ENCODE assay signal across 28 cellular contexts in genomic region chr3:15923640-15924405, GRCh38.
A peak's percentile ranks its signal among the peaks of the same experiment; 100 is the strongest.
DNase-seq lines count a peak whose midpoint lies in the region; ATAC-seq, FAIRE-seq and TF ChIP-seq lines count a peak whose summit lies in the region.
"Had no signal": no experiment of that assay in that cellular context is flagged by ENCODE, and none has a peak within 500 bp of the region (broad histone marks: within the 10 kb centered on the region; RNA-seq: fewer than 3 reads in every experiment).

No MANE protein-coding gene starts in this region.

- no peak overlapping the region for H3K4me3 ChIP-seq in NB4 (ENCODE audit: low read depth, low read length)
- no peak overlapping the region for H3K4me3 ChIP-seq in GM12878
- no peak overlapping the region for H3K4me3 ChIP-seq in right atrium auricular region
- H3K4me3 ChIP-seq: cardiac muscle cell, gastroesophageal sphincter, HAP-1, lung, MG63, tibial artery had no signal

- H3K4me1 ChIP-seq in GM12878 (ENCODE audit: control insufficient read depth, insufficient read depth, low read length) = no peaks in the 10 kb centered on the region
- no peaks in the 10 kb centered on the region for H3K4me1 ChIP-seq in right atrium auricular region
- H3K4me1 ChIP-seq: gastroesophageal sphincter, HAP-1, tibial artery had no signal

- H3K9ac ChIP-seq in GM12878 (ENCODE audit: control insufficient read depth, insufficient read depth, low read length) = no peak overlapping the region

- H3K4me2 ChIP-seq in GM12878 (ENCODE audit: control insufficient read depth, insufficient read depth) = no peak overlapping the region

- H4K20me1 ChIP-seq in GM12878 (ENCODE audit: control insufficient read depth, insufficient read depth) = no peaks in the 10 kb centered on the region

- WGBS in GM12878 (ENCODE audit: insufficient coverage, insufficient replicate concordance, low lambda C conversion rate, missing lambda C conversion rate) = 33% methylated on average over 5 of the region's 5 CpGs

- H3K36me3 ChIP-seq in GM12878 (ENCODE audit: control insufficient read depth in 2 of 2, insufficient read depth in 2 of 2, low read length in 1 of 2) (no peaks in the 10 kb centered on the region), right atrium auricular region (no peaks in the 10 kb centered on the region)
- H3K36me3 ChIP-seq: cardiac muscle cell, gastroesophageal sphincter, HAP-1, MG63, neutrophil, tibial artery had no signal

- FAIRE-seq in GM12878 (lab: Jason Lieb, UNC) = no peak
- FAIRE-seq: GM12891, keratinocyte, small intestine, TTC549 had no signal

- DNase-seq in A172 (ENCODE audit: low spot score) (peak; percentile 35), GM10248 (ENCODE audit: extremely low spot score) (peak; percentile 7), NB4 (ENCODE audit: low read depth) (peak; percentile 14), GM12878 (ENCODE audit: low read depth, low spot score) (no peak), right atrium auricular region (ENCODE audit: low spot score) (no peak), NCI-H82 treated with DMSO at 0.1 percent for 48 hours (lab: John Stamatoyannopoulos, UW; ENCODE audit: unreplicated experiment) (no peak), HFFc6 (no peak)
- DNase-seq: activated CD4-positive, alpha-beta T cell treated with anti-CD3 and anti-CD28 coated beads for 48 hours; activated gamma-delta T cell treated with Interleukin-2 at 50 U/mL for 16 hours; amniotic stem cell; DMS 273 treated with DMSO at 0.1 percent for 48 hours; MG63; NCI-H1694; NCI-H345; small intestine; stimulated activated naive CD4-positive, alpha-beta T cell treated with Interleukin-2 at 50 U/mL for 16 hours; tibial artery had no signal

- TF ChIP-seq POLR2A in NB4 (IDR thresholded peaks at IDR 0.05; ENCODE audit: extremely low read depth, insufficient read length) (no peak), GM12878 (IDR thresholded peaks at IDR 0.05; ENCODE audit: low read depth, low read length) (no peak)

- SMC1A ChIA-PET in GM12878 (lab: Charles Lee; ENCODE audit: uncharacterized antibody, unreplicated experiment) = interaction anchor here (1.3 to 1.4 kb wide), 2 partner anchors 13 to 19 kb away, joined by 3 read pairs; no protein-coding TSS in a partner anchor

- H3K9me3 ChIP-seq in GM12878 (replicated peaks; ENCODE audit: control insufficient read depth, insufficient read depth, low read length) (no peaks in the 10 kb centered on the region), right atrium auricular region (no peaks in the 10 kb centered on the region)
- H3K9me3 ChIP-seq: gastroesophageal sphincter, HAP-1, MG63, neutrophil, tibial artery had no signal

- RAD21 ChIA-PET in GM12878 (lab: Charles Lee; ENCODE audit: unreplicated experiment) = no interaction called here

- CTCF ChIA-PET in GM10248 (lab: Yijun Ruan, JAX) (interaction anchor here (1.4 to 1.5 kb wide), 2 partner anchors 8 to 17 kb away, joined by 3 read pairs; no protein-coding TSS in a partner anchor), GM12878 (lab: Yijun Ruan, JAX) (no interaction called here)

- no TSS peak for BruUV-seq in GM12878 (replicated peaks; lab: Mats Ljungman, UMichigan)

- H3K79me2 ChIP-seq in GM12878 (ENCODE audit: control insufficient read depth, insufficient read depth, low read length) = no peaks in the 10 kb centered on the region

- no peaks in the 10 kb centered on the region; the same call in 1 of the 2 replicates for H3K4me1 Mint-ChIP-seq in HFFc6 (ENCODE audit: low read depth)

- intact Hi-C loops in GM12878 (cut with micrococcal nuclease; ENCODE audit: unreplicated experiment) = no loop called here

- no peak overlapping the region for H3K4me3 Mint-ChIP-seq in HFFc6

- no peak overlapping the region for H2AFZ ChIP-seq in GM12878 (ENCODE audit: control insufficient read depth, low read depth, low read length)

- no peak overlapping the region for H3K27ac Mint-ChIP-seq in HFFc6

- no peak overlapping the region for H3K27ac ChIP-seq in GM12878 (ENCODE audit: control insufficient read depth, insufficient read depth)
- H3K27ac ChIP-seq in right atrium auricular region = no peak overlapping the region
- H3K27ac ChIP-seq: C4-2B, cardiac muscle cell, epithelial cell of prostate, gastroesophageal sphincter, neutrophil, tibial artery had no signal

- H3K27me3 Mint-ChIP-seq in HFFc6 (ENCODE audit: insufficient read depth) = peaks cover 8% of the 10 kb centered on the region

- H3K36me3 Mint-ChIP-seq in HFFc6 (ENCODE audit: low read depth) = no peaks in the 10 kb centered on the region

- ATAC-seq in GM12878 = peak; percentile 42; the same call in 1 of the 3 replicates
- no peak for ATAC-seq in HG03135 (IDR thresholded peaks at IDR 0.05; ENCODE audit: unreplicated experiment)
- ATAC-seq: gastroesophageal sphincter had no signal

- no peak for TF ChIP-seq RAD21 in GM12878 (IDR thresholded peaks at IDR 0.05; ENCODE audit: insufficient read depth, low read depth, low read length)

- no peaks in the 10 kb centered on the region for H3K9me3 Mint-ChIP-seq in HFFc6

- H3K27me3 ChIP-seq in GM12878 (replicated peaks in 1 of 2; ENCODE audit: control insufficient read depth in 2 of 2, insufficient read depth in 2 of 2, low read length in 1 of 2) (no peaks in the 10 kb centered on the region; a peak in 1 of 4 replicates), right atrium auricular region (no peaks in the 10 kb centered on the region)
- H3K27me3 ChIP-seq: cardiac muscle cell, gastroesophageal sphincter, MG63, tibial artery had no signal

- TF ChIP-seq EP300 in GM12878 (IDR thresholded peaks at IDR 0.05; ENCODE audit: borderline replicate concordance in 1 of 2, control insufficient read depth in 1 of 2, low read depth in 2 of 2, low read length in 2 of 2) = no peak

- no peak for TF ChIP-seq CTCF in GM10248 (IDR thresholded peaks at IDR 0.05; ENCODE audit: control extremely low read depth, extremely low read depth, low read depth, missing control alignments)
- no peak for TF ChIP-seq CTCF in NB4 (IDR thresholded peaks at IDR 0.05; ENCODE audit: low read depth, low read length)
- no peak for TF ChIP-seq CTCF in GM12878 (IDR thresholded peaks at IDR 0.05 in 2 of 3, conservative IDR thresholded peaks at IDR 0.05 in 1 of 3; ENCODE audit: control insufficient read depth in 2 of 3, extremely low read depth in 1 of 3, insufficient read depth in 1 of 3, low read depth in 3 of 3, low read length in 3 of 3)
- TF ChIP-seq CTCF in right atrium auricular region (IDR thresholded peaks at IDR 0.05) = no peak
- TF ChIP-seq CTCF in HFFc6 (IDR thresholded peaks at IDR 0.05) = no peak

- in situ Hi-C loops in GM12878 (cut with MboI) = no loop called here

- POLR2A ChIA-PET in GM10248 (lab: Yijun Ruan, JAX) (no interaction called here), GM12878 (lab: Charles Lee) (no interaction called here)

TF ChIP-seq in GM12878, 131 proteins besides CTCF, POLR2A, EP300 and RAD21:
- TF ChIP-seq CREM (IDR thresholded peaks at IDR 0.05; ENCODE audit: low read depth) (0 out of 2 replicates have a peak, but pooled peaks have one; percentile 22), TARDBP (IDR thresholded peaks at IDR 0.05; ENCODE audit: borderline replicate concordance) (no peak), RUNX3 (IDR thresholded peaks at IDR 0.05; ENCODE audit: low read length) (peak; percentile 25; the same call in 1 of the 2 replicates), BCL11A (IDR thresholded peaks at IDR 0.05; ENCODE audit: low read depth, low read length) (no peak), ATF7 (IDR thresholded peaks at IDR 0.05; ENCODE audit: low read depth) (peak; percentile 85), ATF3 (IDR thresholded peaks at IDR 0.05; ENCODE audit: borderline replicate concordance, extremely low read depth, low read depth, low read length) (no peak), CREB1 (IDR thresholded peaks at IDR 0.05; ENCODE audit: low read depth) (0 out of 2 replicates have a peak, but pooled peaks have one; percentile 18)

Comparison
In these comparisons a context has a peak if more than half of its experiments do, and no peak if none do; other contexts are left out.
1. DNase-seq: peak in A172 (single experiment), GM10248 (single experiment) and NB4 (single experiment); none in GM12878 (single experiment), right atrium auricular region (single experiment), NCI-H82 treated with DMSO at 0.1 percent for 48 hours (single experiment) and HFFc6 (single experiment).